ENCODE assay signal across 8 cellular contexts in the genomic region with DNA sequence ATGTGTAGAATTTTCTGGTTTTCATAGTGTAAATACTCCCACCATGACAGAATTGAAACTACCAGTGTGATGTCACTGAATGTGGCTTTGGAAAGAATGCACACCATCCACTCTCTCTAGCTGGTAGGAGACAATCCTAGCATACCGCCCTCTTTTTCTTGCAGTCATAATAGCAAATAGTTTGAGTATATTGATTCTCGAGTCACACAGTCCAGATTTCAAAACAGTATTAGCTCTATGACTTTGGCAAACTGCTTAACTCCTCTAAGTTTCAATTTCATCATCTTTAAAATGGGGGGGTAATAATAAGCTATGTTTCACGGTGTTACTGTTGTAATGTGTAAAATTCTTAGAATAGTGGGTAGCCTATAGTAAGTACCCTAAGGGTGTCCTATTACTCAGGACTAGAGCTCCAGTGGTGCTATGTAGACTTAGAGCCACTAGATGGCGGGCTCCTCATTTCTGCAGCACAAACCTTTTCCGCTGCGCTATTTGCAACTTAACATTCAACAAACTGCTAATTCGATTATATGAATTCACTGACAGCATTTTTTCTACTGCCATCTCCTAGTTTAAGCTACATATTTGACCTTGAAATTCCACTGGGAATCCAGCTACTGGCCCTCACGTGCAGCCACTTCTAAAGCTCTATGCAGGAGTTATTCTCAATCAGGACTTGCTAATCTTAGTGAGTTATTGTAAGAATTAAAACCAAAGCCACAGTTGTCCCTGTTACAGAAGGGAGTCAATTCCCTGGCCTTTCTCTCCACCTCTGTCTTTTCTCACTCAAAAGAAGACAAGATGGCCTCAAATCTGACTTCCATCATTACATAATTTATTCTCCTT. TPM values are rescaled to one million over a fixed set of nuclear protein-coding genes. Genes with fewer than 3 reads are reported as not detected.
DNase-seq lines count a peak whose midpoint lies in the region; ATAC-seq and TF ChIP-seq lines count a peak whose summit lies in the region.

No MANE protein-coding gene starts in this region.

- DNase-seq in AG08396 (ENCODE audit: low spot score): peak; percentile 56
- DNase-seq in NCI-H2171 treated with DMSO at 0.1 percent for 48 hours (lab: John Stamatoyannopoulos, UW): peak; percentile 83
- DNase-seq in cerebellar cortex (ENCODE audit: low spot score): peak; percentile 79
- peak in 1 of 2 donors; percentile 69 for DNase-seq in left lung
- peak; percentile 61 for DNase-seq in stimulated activated CD4-positive, alpha-beta T cell treated with anti-CD3 and anti-CD28 coated beads, Interleukin-4, amount 100 ng/mL, for 1 hour

- intact Hi-C loops in left lung (cut with DNase I): loop anchor here in 1 of 2 donors (5.0 kb wide), 1 partner anchor 62 kb away; no protein-coding TSS in a partner anchor

- TF ChIP-seq CTCF in WI38 (IDR thresholded peaks at IDR 0.05; ENCODE audit: low read depth, low read length) (peak; percentile 83), left lung (IDR thresholded peaks at IDR 0.05) (peak; percentile 93 to 94)

- H3K27me3 ChIP-seq in left lung: no peaks in the 10 kb centered on the region

- H3K27ac ChIP-seq in left lung: peak overlapping the region; percentile 39 to 84

- H3K4me3 ChIP-seq in WI38 (ENCODE audit: low read depth, low read length) (no peak overlapping the region), left lung (no peak overlapping the region)

- H3K4me1 ChIP-seq in left lung: peaks cover 0 to 55% of the 10 kb centered on the region in 2 donors

- H3K9me3 ChIP-seq in left lung: peaks cover 0 to 10% of the 10 kb centered on the region in 2 donors

- no peaks in the 10 kb centered on the region for H3K36me3 ChIP-seq in left lung

- ATAC-seq in GM18520 (IDR thresholded peaks at IDR 0.05; ENCODE audit: unreplicated experiment) (peak; percentile 76), HG03066 (IDR thresholded peaks at IDR 0.05; ENCODE audit: low read depth, unreplicated experiment) (peak; percentile 97), left lung (peak; percentile 97)

RNA-seq across cellular contexts. Expression of a gene that starts 18.7 kb away (rescaled TPM):
- not detected for total RNA-seq in left lung

RNA-seq across cellular contexts. Expression of a gene that starts 22.7 kb away (rescaled TPM):
- total RNA-seq in left lung: 100 to 1,000 TPM; 124 to 151 TPM

RNA-seq across cellular contexts. Expression of a gene that starts 44.2 kb away (rescaled TPM):
- 10 to 100 TPM; 18.5 to 48.1 TPM for total RNA-seq in left lung

RNA-seq across cellular contexts. Expression of a gene that starts 47.6 kb away (rescaled TPM):
- 10 to 100 TPM; 36.3 to 43.0 TPM for total RNA-seq in left lung

RNA-seq across cellular contexts. Expression of a gene that starts 57.3 kb away (rescaled TPM):
- total RNA-seq in left lung: not detected
